In genomic region chr7:23106491-23106800, GRCh38 we compare ENCODE assay signal across 8 cellular contexts. TPM values are rescaled to one million over a fixed set of nuclear protein-coding genes. Genes with fewer than 3 reads are reported as not detected.
DNase-seq lines count a peak whose midpoint lies in the region; ATAC-seq and TF ChIP-seq lines count a peak whose summit lies in the region.

No MANE protein-coding gene starts in this region.

- no peak for TF ChIP-seq EP300 in gastroesophageal sphincter (IDR thresholded peaks at IDR 0.05)

- CTCF ChIA-PET in CD4-positive, alpha-beta T cell (lab: Charles Lee): interaction anchor here (0.8 to 2.1 kb wide), 4 partner anchors 9 to 167 kb away, joined by 3 to 9 read pairs (median 7); partner anchors contain the start of gene NUP42
- CTCF ChIA-PET in activated CD4-positive, alpha-beta memory T cell treated with anti-CD3 and anti-CD28 coated beads for 36 hours (lab: Charles Lee): interaction anchor here (0.7 to 2.5 kb wide), 8 partner anchors 20 to 219 kb away, joined by 3 to 20 read pairs (median 6); partner anchors contain the start of gene NUP42

- POLR2A ChIA-PET in CD4-positive, alpha-beta T cell (lab: Charles Lee): interaction anchor here (0.6 to 4.4 kb wide), 18 partner anchors 9 to 1748 kb away, joined by 3 to 79 read pairs (median 5); partner anchors contain the start of genes CCDC126, HYCC1, MALSU1 and NUP42
- POLR2A ChIA-PET in activated CD4-positive, alpha-beta memory T cell treated with anti-CD3 and anti-CD28 coated beads for 36 hours (lab: Charles Lee): interaction anchor here (1.1 to 1.6 kb wide), 2 partner anchors 20 to 75 kb away, joined by 3 to 11 read pairs; partner anchors contain the start of gene NUP42

- TF ChIP-seq CTCF in CD4-positive, alpha-beta T cell (IDR thresholded peaks at IDR 0.05): no peak
- TF ChIP-seq CTCF in gastroesophageal sphincter (IDR thresholded peaks at IDR 0.05) (no peak), osteoblast (IDR thresholded peaks at IDR 0.05; ENCODE audit: extremely low read depth, low read depth, low read length) (no peak)

- peak; percentile 7 for ATAC-seq in CD4-positive, alpha-beta T cell (ENCODE audit: poor library complexity)
- ATAC-seq in GM19372 (IDR thresholded peaks at IDR 0.05; ENCODE audit: low read depth, unreplicated experiment): peak; percentile 5
- no peak for ATAC-seq in gastroesophageal sphincter

- H3K36me3 ChIP-seq in HUES48 (ENCODE audit: control insufficient read depth, insufficient read depth, low read length) (no peaks in the 10 kb centered on the region), gastroesophageal sphincter (peaks cover 0 to 6% of the 10 kb centered on the region in 2 donors), osteoblast (ENCODE audit: insufficient read depth, low read length) (no peaks in the 10 kb centered on the region)

- no peaks in the 10 kb centered on the region for H3K27me3 Mint-ChIP-seq in CD4-positive, alpha-beta T cell
- H3K27me3 Mint-ChIP-seq in activated CD4-positive, alpha-beta memory T cell treated with anti-CD3 and anti-CD28 coated beads for 36 hours: no peaks in the 10 kb centered on the region

- peak overlapping the region; percentile 96 for H3K27ac Mint-ChIP-seq in CD4-positive, alpha-beta T cell
- H3K27ac Mint-ChIP-seq in activated CD4-positive, alpha-beta memory T cell treated with anti-CD3 and anti-CD28 coated beads for 36 hours: peak overlapping the region; percentile 88

- H3K27ac ChIP-seq in CD4-positive, alpha-beta T cell (ENCODE audit: low read depth, low read length): peak overlapping the region; percentile 94
- H3K27ac ChIP-seq in HUES48 (ENCODE audit: low read depth, low read length) (peak overlapping the region; percentile 95), gastroesophageal sphincter (peak overlapping the region; percentile 85 to 96 (median 94)), osteoblast (ENCODE audit: low read depth, low read length) (peak overlapping the region; percentile 86)

- intact Hi-C loops in CD4-positive, alpha-beta T cell (cut with DNase I, micrococcal nuclease): loop anchor here (2.0 to 10.0 kb wide), 7 partner anchors 92 to 1682 kb away; partner anchors contain the start of genes HYCC1 (in 2 of the 2), CCDC126 (in 1 of the 2), MALSU1 (in 1 of the 2) and SP4 (in 1 of the 2)
- intact Hi-C loops in activated CD4-positive, alpha-beta memory T cell treated with anti-CD3 and anti-CD28 coated beads for 36 hours (cut with micrococcal nuclease): loop anchor here (2.0 to 5.0 kb wide), 5 partner anchors 92 to 491 kb away; partner anchors contain the start of genes CCDC126, HYCC1, TOMM7 and TRA2A

- H3K9ac ChIP-seq in HUES48 (ENCODE audit: low read depth, low read length): peak overlapping the region; percentile 86

- peak overlapping the region; percentile 97 for H2AFZ ChIP-seq in osteoblast (ENCODE audit: low read length)

- no peak for TF ChIP-seq POLR2A in gastroesophageal sphincter (IDR thresholded peaks at IDR 0.05)

- no peaks in the 10 kb centered on the region for H3K9me3 ChIP-seq in CD4-positive, alpha-beta T cell (ENCODE audit: control insufficient read depth, low read length)
- H3K9me3 ChIP-seq in HUES48 (ENCODE audit: control insufficient read depth, insufficient read depth, low read length) (no peaks in the 10 kb centered on the region), gastroesophageal sphincter (peaks cover 0 to 7% (median 0%) of the 10 kb centered on the region in 3 donors), osteoblast (ENCODE audit: low read depth, low read length) (no peaks in the 10 kb centered on the region)

- H3K36me3 Mint-ChIP-seq in CD4-positive, alpha-beta T cell (ENCODE audit: low read depth): peaks cover 16% of the 10 kb centered on the region
- no peaks in the 10 kb centered on the region for H3K36me3 Mint-ChIP-seq in activated CD4-positive, alpha-beta memory T cell treated with anti-CD3 and anti-CD28 coated beads for 36 hours

- no peaks in the 10 kb centered on the region for H3K27me3 ChIP-seq in CD4-positive, alpha-beta T cell (ENCODE audit: control insufficient read depth, insufficient read depth, low read length)
- H3K27me3 ChIP-seq in HUES48 (ENCODE audit: control insufficient read depth, insufficient read depth, low read length) (no peaks in the 10 kb centered on the region), gastroesophageal sphincter (no peaks in the 10 kb centered on the region), osteoblast (ENCODE audit: insufficient read depth, low read length) (no peaks in the 10 kb centered on the region)

- peak overlapping the region; percentile 86 for H3K4me3 ChIP-seq in HUES48 (ENCODE audit: low read depth, low read length)
- peak overlapping the region; percentile 81 to 82 for H3K4me3 ChIP-seq in gastroesophageal sphincter
- H3K4me3 ChIP-seq in osteoblast (ENCODE audit: insufficient read depth, low read length): peak overlapping the region; percentile 99

- H3K4me3 Mint-ChIP-seq in CD4-positive, alpha-beta T cell: peak overlapping the region; percentile 98
- H3K4me3 Mint-ChIP-seq in activated CD4-positive, alpha-beta memory T cell treated with anti-CD3 and anti-CD28 coated beads for 36 hours: peak overlapping the region; percentile 98

- peaks cover 52% of the 10 kb centered on the region for H3K4me1 Mint-ChIP-seq in CD4-positive, alpha-beta T cell (ENCODE audit: low read depth)
- H3K4me1 Mint-ChIP-seq in activated CD4-positive, alpha-beta memory T cell treated with anti-CD3 and anti-CD28 coated beads for 36 hours (ENCODE audit: low read depth): peaks cover 46% of the 10 kb centered on the region

- peaks cover 53% of the 10 kb centered on the region for H3K79me2 ChIP-seq in osteoblast (ENCODE audit: insufficient read depth, low read length)

- peaks cover 17% of the 10 kb centered on the region for H3K4me1 ChIP-seq in HUES48 (ENCODE audit: control insufficient read depth, insufficient read depth, low read length)
- H3K4me1 ChIP-seq in gastroesophageal sphincter: peaks cover 9 to 45% (median 14%) of the 10 kb centered on the region in 3 donors
- peaks cover 17% of the 10 kb centered on the region for H3K4me1 ChIP-seq in osteoblast (ENCODE audit: insufficient read depth, low read length)

- peaks cover 42% of the 10 kb centered on the region for H4K20me1 ChIP-seq in osteoblast (ENCODE audit: insufficient read depth, low read length)

- peak overlapping the region; percentile 99 for H3K4me2 ChIP-seq in osteoblast (ENCODE audit: insufficient read depth, low read length)

- no peaks in the 10 kb centered on the region for H3K9me3 Mint-ChIP-seq in CD4-positive, alpha-beta T cell
- H3K9me3 Mint-ChIP-seq in activated CD4-positive, alpha-beta memory T cell treated with anti-CD3 and anti-CD28 coated beads for 36 hours: no peaks in the 10 kb centered on the region

- DNase-seq in CD4-positive, alpha-beta T cell: no peak
- DNase-seq in activated CD4-positive, alpha-beta memory T cell treated with anti-CD3 and anti-CD28 coated beads for 36 hours: no peak
- DNase-seq in osteoblast (ENCODE audit: insufficient read length, low spot score, missing footprints) (no peak), T1000 (lab: John Stamatoyannopoulos, UW) (no peak), MV-4-11 (lab: John Stamatoyannopoulos, UW) (no peak)

- WGBS in gastroesophageal sphincter (ENCODE audit: low coverage in 1 of 2), 2 donors: 0 to 3% methylated on average over 5 to 9 of the region's 11 CpGs

RNA-seq across cellular contexts. Expression of gene KLHL7, which starts 0.9 kb away (rescaled TPM):
- 10 to 100 TPM; 14.3 to 19.6 TPM for total RNA-seq in CD4-positive, alpha-beta T cell
- total RNA-seq in activated CD4-positive, alpha-beta memory T cell treated with anti-CD3 and anti-CD28 coated beads for 36 hours: 10 to 100 TPM; 24.3 to 24.8 TPM
- total RNA-seq in gastroesophageal sphincter (10 to 100 TPM; 21.3 to 45.9 (median 27.6) TPM), osteoblast (44.2 and 44.5 TPM in 2 replicates)
